1 cellular context compared by ENCODE assay signal in genomic region chr7:151107882-151108281, GRCh38.
TF ChIP-seq lines count a peak whose summit lies in the region.

No MANE protein-coding gene starts in this region.

TF ChIP-seq in H1, 55 proteins besides CTCF, POLR2A, EP300 and RAD21:
- no peak for TF ChIP-seq NANOG (IDR thresholded peaks at IDR 0.05; ENCODE audit: insufficient read depth, low read depth, low read length, poor library complexity, severe bottlenecking)
- TF ChIP-seq RBBP5 (IDR thresholded peaks at IDR 0.05; ENCODE audit: borderline replicate concordance, low read depth, low read length): no peak
- TF ChIP-seq CHD1 (IDR thresholded peaks at IDR 0.05; ENCODE audit: low read depth, low read length): no peak
- TF ChIP-seq CHD2 (IDR thresholded peaks at IDR 0.05; ENCODE audit: low read length): no peak
- no peak for TF ChIP-seq RFX5 (IDR thresholded peaks at IDR 0.05; ENCODE audit: borderline replicate concordance, low read depth, low read length)
- no peak for TF ChIP-seq CEBPB (IDR thresholded peaks at IDR 0.05; ENCODE audit: low read depth, low read length)
- no peak for TF ChIP-seq PHF8 (conservative IDR thresholded peaks at IDR 0.05; ENCODE audit: low read depth, low read length)
- TF ChIP-seq ATF2 (IDR thresholded peaks at IDR 0.05; ENCODE audit: low read length): no peak
- TF ChIP-seq GTF2F1 (IDR thresholded peaks at IDR 0.05; ENCODE audit: borderline replicate concordance, low read depth, low read length): no peak
